ENCODE assay signal across 22 cellular contexts in genomic region chr2:60558536-60558935, GRCh38. TPM values are rescaled to one million over a fixed set of nuclear protein-coding genes. Genes with fewer than 3 reads are reported as not detected.
"Had no signal": no experiment of that assay in that cellular context is flagged by ENCODE, and none has a peak within 500 bp of the region (broad histone marks: within the 10 kb centered on the region; RNA-seq: fewer than 3 reads in every experiment).

No MANE protein-coding gene starts in this region.

- H3K27me3 ChIP-seq: ovary, testis had no signal

- DNase-seq: activated CD4-positive, alpha-beta T cell treated with anti-CD3 and anti-CD28 coated beads, Interleukin-2, amount 10 ng/mL, durations not matched to agents 7 days and 5 days; activated CD8-positive, alpha-beta memory T cell treated with anti-CD3 and anti-CD28 coated beads, Interleukin-2, amount 10 ng/mL, durations not matched to agents 7 days and 5 days; activated CD8-positive, alpha-beta T cell treated with anti-CD3 and anti-CD28 coated beads for 36 hours; activated gamma-delta T cell treated with Interleukin-2 at 50 U/mL for 16 hours; activated T-cell treated with anti-CD3 and anti-CD28 coated beads for 4 hours; aorta; effector CD8-positive, alpha-beta T cell; foreskin keratinocyte; left colon; ovary; spleen; stimulated activated CD4-positive, alpha-beta T cell treated with anti-CD3 and anti-CD28 coated beads, Interleukin-4, amount 100 ng/mL, for 1 hour; stimulated activated naive CD4-positive, alpha-beta T cell; testis; trophoblast cell; uterus had no signal

- H3K27ac ChIP-seq: foreskin keratinocyte, neutrophil, ovary, prostate gland, testis, uterus, VCaP had no signal

- H3K9me3 ChIP-seq: neutrophil, prostate gland, spleen, testis, uterus had no signal

- H3K4me1 ChIP-seq: prostate gland had no signal

- ATAC-seq: activated CD4-positive, CD25-positive, alpha-beta regulatory T cell treated with anti-CD3 and anti-CD28 coated beads, Interleukin-2, amount 50 U/mL, for 24 hours; activated CD8-positive, alpha-beta memory T cell treated with anti-CD3 and anti-CD28 coated beads, Interleukin-2, amount 10 ng/mL, durations not matched to agents 7 days and 5 days; activated CD8-positive, alpha-beta T cell treated with anti-CD3 and anti-CD28 coated beads for 36 hours; activated naive CD4-positive, alpha-beta T cell treated with anti-CD3 and anti-CD28 coated beads, Interleukin-2, amount 50 U/mL, for 72 hours; foreskin keratinocyte; left colon had no signal

- H3K4me3 ChIP-seq: ovary, prostate gland, spleen, testis, uterus had no signal

- H3K36me3 ChIP-seq: neutrophil, ovary, prostate gland, spleen, uterus had no signal

RNA-seq across cellular contexts. Expression of gene BCL11A, which starts 5.1 kb away (rescaled TPM):
- total RNA-seq: activated CD8-positive, alpha-beta memory T cell treated with anti-CD3 and anti-CD28 coated beads, Interleukin-2, amount 10 ng/mL, durations not matched to agents 7 days and 5 days; activated T-helper 1 cell treated with anti-CD3 and anti-CD28 coated beads, Interleukin-12 subunit alpha, Interleukin-12 subunit beta, Interleukin-2, Interleukin-4 antibody, amounts not matched to agents 30 ng/mL and 10 ng/mL and 1 ng/mL, durations not matched to agents 14 hours and 24 hours and 36 hours had no signal
